Comparison of ENCODE assay signal across 10 cellular contexts in the genomic region with DNA sequence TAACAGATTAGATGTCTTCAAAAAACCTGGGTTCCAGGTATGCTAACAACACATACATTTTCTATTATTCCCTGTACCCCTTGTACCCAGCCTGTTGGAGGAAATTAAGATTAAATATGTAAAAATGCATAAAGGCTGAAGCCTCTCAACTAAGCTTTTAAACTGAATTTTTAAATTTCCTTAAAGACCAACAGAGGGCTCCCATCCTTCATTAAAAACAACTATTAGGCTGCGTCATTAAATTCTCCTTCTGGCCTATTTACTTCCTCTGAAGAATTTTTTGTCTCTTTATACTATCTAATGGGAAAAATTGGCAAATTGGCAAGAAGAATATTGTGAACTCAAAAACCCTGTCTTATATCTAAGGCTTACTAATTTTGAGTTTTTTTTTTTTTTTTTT. TPM values are rescaled to one million over a fixed set of nuclear protein-coding genes. Genes with fewer than 3 reads are reported as not detected.
DNase-seq lines count a peak whose midpoint lies in the region; ATAC-seq and TF ChIP-seq lines count a peak whose summit lies in the region.
"Had no signal": no experiment of that assay in that cellular context is flagged by ENCODE, and none has a peak within 500 bp of the region (broad histone marks: within the 10 kb centered on the region; RNA-seq: fewer than 3 reads in every experiment).

No MANE protein-coding gene starts in this region.

- ATAC-seq in natural killer cell treated with Interleukin-12 subunit alpha and Interleukin-12 subunit beta and Interleukin-15 and Interleukin-18, amount 100 ng/mL, for 72 hours, result no peak
- ATAC-seq in WTC11, result no peak
- ATAC-seq: activated CD4-positive, alpha-beta T cell treated with anti-CD3 and anti-CD28 coated beads for 36 hours had no signal

- H3K36me3 ChIP-seq in DOHH2 (ENCODE audit: control insufficient read depth, low read length), result peaks cover 80% of the 10 kb centered on the region

- CTCF ChIA-PET in WTC11 (lab: Charles Lee), result interaction anchor here (0.6 to 1.5 kb wide), 10 partner anchors 35 to 497 kb away, joined by 3 to 7 read pairs (median 4); partner anchors contain the start of genes ASB8 and PFKM

- no peaks in the 10 kb centered on the region for H4K20me1 ChIP-seq in DOHH2 (ENCODE audit: control insufficient read depth, insufficient read depth, low read depth, low read length)

- no peaks in the 10 kb centered on the region for H3K4me1 Mint-ChIP-seq in osteocyte (ENCODE audit: unreplicated experiment)
- H3K4me1 Mint-ChIP-seq in natural killer cell treated with Interleukin-12 subunit alpha and Interleukin-12 subunit beta and Interleukin-15 and Interleukin-18, amount 100 ng/mL, for 72 hours (ENCODE audit: low read depth in 2 of 2), result no peaks in the 10 kb centered on the region
- H3K4me1 Mint-ChIP-seq in activated T-cell treated with anti-CD3 and anti-CD28 coated beads, Interleukin-2, amount 50 U/mL, for 24 hours (ENCODE audit: low read depth), result no peaks in the 10 kb centered on the region
- H3K4me1 Mint-ChIP-seq in WTC11, result no peaks in the 10 kb centered on the region
- H3K4me1 Mint-ChIP-seq: activated CD4-positive, alpha-beta T cell treated with anti-CD3 and anti-CD28 coated beads for 36 hours had no signal

- H3K9me3 Mint-ChIP-seq in osteocyte (ENCODE audit: unreplicated experiment), result no peaks in the 10 kb centered on the region
- H3K9me3 Mint-ChIP-seq in natural killer cell treated with Interleukin-12 subunit alpha and Interleukin-12 subunit beta and Interleukin-15 and Interleukin-18, amount 100 ng/mL, for 72 hours, result no peaks in the 10 kb centered on the region
- no peaks in the 10 kb centered on the region for H3K9me3 Mint-ChIP-seq in activated T-cell treated with anti-CD3 and anti-CD28 coated beads, Interleukin-2, amount 50 U/mL, for 24 hours
- H3K9me3 Mint-ChIP-seq in WTC11, result no peaks in the 10 kb centered on the region

- H3K27ac ChIP-seq in DOHH2 (ENCODE audit: low read depth, low read length), result no peak overlapping the region

- H3K27me3 Mint-ChIP-seq in osteocyte (ENCODE audit: unreplicated experiment) (no peaks in the 10 kb centered on the region), WTC11 (ENCODE audit: low read depth) (no peaks in the 10 kb centered on the region)
- no peaks in the 10 kb centered on the region for H3K27me3 Mint-ChIP-seq in natural killer cell treated with Interleukin-12 subunit alpha and Interleukin-12 subunit beta and Interleukin-15 and Interleukin-18, amount 100 ng/mL, for 72 hours
- no peaks in the 10 kb centered on the region for H3K27me3 Mint-ChIP-seq in activated T-cell treated with anti-CD3 and anti-CD28 coated beads, Interleukin-2, amount 50 U/mL, for 24 hours
- H3K27me3 Mint-ChIP-seq: activated CD4-positive, alpha-beta T cell treated with anti-CD3 and anti-CD28 coated beads for 36 hours had no signal

- no peak overlapping the region for H3K27ac Mint-ChIP-seq in osteocyte (ENCODE audit: unreplicated experiment)
- H3K27ac Mint-ChIP-seq in natural killer cell treated with Interleukin-12 subunit alpha and Interleukin-12 subunit beta and Interleukin-15 and Interleukin-18, amount 100 ng/mL, for 72 hours, result no peak overlapping the region
- H3K27ac Mint-ChIP-seq in activated T-cell treated with anti-CD3 and anti-CD28 coated beads, Interleukin-2, amount 50 U/mL, for 24 hours, result no peak overlapping the region
- no peak overlapping the region for H3K27ac Mint-ChIP-seq in WTC11
- H3K27ac Mint-ChIP-seq: activated CD4-positive, alpha-beta T cell treated with anti-CD3 and anti-CD28 coated beads for 36 hours had no signal

- no peaks in the 10 kb centered on the region for H3K9me2 ChIP-seq in DOHH2 (replicated peaks; ENCODE audit: control insufficient read depth, low read length)

- POLR2A ChIA-PET in WTC11 (lab: Charles Lee), result no interaction called here

- H3K4me3 ChIP-seq in DOHH2 (ENCODE audit: low read length), result no peak overlapping the region

- H3K27me3 ChIP-seq in DOHH2 (ENCODE audit: control insufficient read depth, low read length), result no peaks in the 10 kb centered on the region

- H3K79me2 ChIP-seq in DOHH2 (ENCODE audit: control insufficient read depth, low read length), result no peaks in the 10 kb centered on the region

- DNase-seq in NCI-H1694 treated with DMSO at 0.1 percent for 48 hours (lab: John Stamatoyannopoulos, UW) (peak; percentile 8), dermis blood vessel endothelial cell (peak; percentile 37), osteocyte (ENCODE audit: extremely low spot score, unreplicated experiment) (no peak), WTC11 (ENCODE audit: low spot score) (no peak)
- DNase-seq in natural killer cell treated with Interleukin-12 subunit alpha and Interleukin-12 subunit beta and Interleukin-15 and Interleukin-18, amount 100 ng/mL, for 72 hours (ENCODE audit: low spot score), result no peak
- DNase-seq in activated T-cell treated with anti-CD3 and anti-CD28 coated beads, Interleukin-2, amount 50 U/mL, for 24 hours, result no peak
- DNase-seq: activated CD4-positive, alpha-beta T cell treated with anti-CD3 and anti-CD28 coated beads for 36 hours; islet precursor cell; NCI-H2029 treated with DMSO at 0.1 percent for 48 hours had no signal

- no peak overlapping the region for H3K4me2 ChIP-seq in DOHH2 (ENCODE audit: low read length)

- H3K9me3 ChIP-seq in DOHH2 (ENCODE audit: control insufficient read depth, insufficient read depth, low read length), result no peaks in the 10 kb centered on the region

- TF ChIP-seq CTCF in DOHH2 (IDR thresholded peaks at IDR 0.05; ENCODE audit: low read depth, low read length, poor library complexity, severe bottlenecking) (peak; percentile 39), osteocyte (IDR thresholded peaks at IDR 0.05) (peak; percentile 51), WTC11 (IDR thresholded peaks at IDR 0.05) (no peak)

- peaks cover 13% of the 10 kb centered on the region for H3K4me1 ChIP-seq in DOHH2 (ENCODE audit: control insufficient read depth, low read length)

- H3F3A ChIP-seq in DOHH2 (ENCODE audit: control insufficient read depth, insufficient read depth), result peaks cover 4% of the 10 kb centered on the region; the same call in 1 of the 2 replicates

- H3K4me3 Mint-ChIP-seq in osteocyte (ENCODE audit: unreplicated experiment) (no peak overlapping the region), WTC11 (no peak overlapping the region)
- H3K4me3 Mint-ChIP-seq in natural killer cell treated with Interleukin-12 subunit alpha and Interleukin-12 subunit beta and Interleukin-15 and Interleukin-18, amount 100 ng/mL, for 72 hours, result no peak overlapping the region
- H3K4me3 Mint-ChIP-seq in activated T-cell treated with anti-CD3 and anti-CD28 coated beads, Interleukin-2, amount 50 U/mL, for 24 hours, result no peak overlapping the region
- H3K4me3 Mint-ChIP-seq: activated CD4-positive, alpha-beta T cell treated with anti-CD3 and anti-CD28 coated beads for 36 hours had no signal

- H3K36me3 Mint-ChIP-seq in osteocyte (ENCODE audit: unreplicated experiment) (peaks cover 23% of the 10 kb centered on the region), WTC11 (peaks cover 26% of the 10 kb centered on the region)
- H3K36me3 Mint-ChIP-seq in natural killer cell treated with Interleukin-12 subunit alpha and Interleukin-12 subunit beta and Interleukin-15 and Interleukin-18, amount 100 ng/mL, for 72 hours, result peaks cover 15% of the 10 kb centered on the region
- peaks cover 91% of the 10 kb centered on the region for H3K36me3 Mint-ChIP-seq in activated T-cell treated with anti-CD3 and anti-CD28 coated beads, Interleukin-2, amount 50 U/mL, for 24 hours (ENCODE audit: low read depth)

TF ChIP-seq in WTC11, 78 proteins besides CTCF, POLR2A, EP300 and RAD21:
- no peak for TF ChIP-seq CREM (CRISPR knock-in tag; IDR thresholded peaks at IDR 0.05)
TF ChIP-seq in WTC11: peak in this region for 0.

RNA-seq across cellular contexts. Expression of gene SENP1, which starts 21.8 kb away (rescaled TPM):
- total RNA-seq in dermis blood vessel endothelial cell, result 15.1 and 15.7 TPM in 2 replicates
- 19.4 and 25.6 TPM in 2 replicates for total RNA-seq in osteocyte
- 10 to 100 TPM; 36.6 to 59.7 TPM for total RNA-seq in natural killer cell treated with Interleukin-12 subunit alpha and Interleukin-12 subunit beta and Interleukin-15 and Interleukin-18, amount 100 ng/mL, for 72 hours
- 20.4 to 23.3 TPM (median 21.3 TPM) in 3 replicates for total RNA-seq in WTC11 (2021)

RNA-seq across cellular contexts. Expression of gene PFKM, which starts 35.1 kb away (rescaled TPM):
- 57.0 and 70.2 TPM in 2 replicates for total RNA-seq in dermis blood vessel endothelial cell
- 78.0 and 81.5 TPM in 2 replicates for total RNA-seq in osteocyte
- 10 to 100 TPM; 29.8 to 49.5 TPM for total RNA-seq in natural killer cell treated with Interleukin-12 subunit alpha and Interleukin-12 subunit beta and Interleukin-15 and Interleukin-18, amount 100 ng/mL, for 72 hours
- total RNA-seq in WTC11 (2021), result 99.3 to 109 TPM (median 108 TPM) in 3 replicates

Comparison
In these comparisons a context has a peak if more than half of its experiments do, and no peak if none do; other contexts are left out.
1. DNase-seq: peak in NCI-H1694 treated with DMSO at 0.1 percent for 48 hours (single experiment) and dermis blood vessel endothelial cell (single experiment); none in osteocyte (single experiment), natural killer cell treated with Interleukin-12 subunit alpha and Interleukin-12 subunit beta and Interleukin-15 and Interleukin-18, amount 100 ng/mL, for 72 hours (single experiment), activated T-cell treated with anti-CD3 and anti-CD28 coated beads, Interleukin-2, amount 50 U/mL, for 24 hours (single experiment) and WTC11 (single experiment).